Comparison of ENCODE assay signal across 8 cellular contexts in the genomic region with DNA sequence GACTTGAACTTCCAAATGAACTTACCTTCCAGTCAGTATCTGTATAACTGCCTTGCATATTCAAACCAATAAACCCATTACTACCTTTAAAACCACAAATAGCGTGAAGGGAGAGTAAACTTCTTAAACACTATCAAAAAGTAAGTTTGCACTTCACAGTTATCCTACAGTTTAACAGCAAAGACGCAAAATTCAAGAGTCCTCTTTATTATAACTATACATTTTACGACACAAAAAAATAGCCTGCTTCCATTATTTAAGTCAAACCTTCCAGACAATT. TPM values are rescaled to one million over a fixed set of nuclear protein-coding genes. Genes with fewer than 3 reads are reported as not detected.
DNase-seq lines count a peak whose midpoint lies in the region; ATAC-seq and TF ChIP-seq lines count a peak whose summit lies in the region.

No MANE protein-coding gene starts in this region.

- no peaks in the 10 kb centered on the region for H3K36me3 Mint-ChIP-seq in activated naive CD4-positive, alpha-beta T cell treated with anti-CD3 and anti-CD28 coated beads, Interleukin-2, amount 50 U/mL, for 24 hours

- H3K9me3 ChIP-seq in WERI-Rb-1 (ENCODE audit: severe bottlenecking), result no peaks in the 10 kb centered on the region
- no peaks in the 10 kb centered on the region for H3K9me3 ChIP-seq in hepatocyte (ENCODE audit: low read depth)
- no peaks in the 10 kb centered on the region for H3K9me3 ChIP-seq in upper lobe of left lung
- no peaks in the 10 kb centered on the region for H3K9me3 ChIP-seq in tibial nerve

- peaks cover 51% of the 10 kb centered on the region for H3K4me1 Mint-ChIP-seq in activated naive CD4-positive, alpha-beta T cell treated with anti-CD3 and anti-CD28 coated beads, Interleukin-2, amount 50 U/mL, for 24 hours

- H3K4me1 ChIP-seq in hepatocyte (ENCODE audit: insufficient read depth) (peaks cover 7% of the 10 kb centered on the region), upper lobe of left lung (peaks cover 32 to 42% (median 39%) of the 10 kb centered on the region in 4 donors), tibial nerve (peaks cover 0 to 36% (median 11%) of the 10 kb centered on the region in 4 donors)

- peak overlapping the region; percentile 98 for H3K27ac Mint-ChIP-seq in activated naive CD4-positive, alpha-beta T cell treated with anti-CD3 and anti-CD28 coated beads, Interleukin-2, amount 50 U/mL, for 24 hours

- peaks cover 47% of the 10 kb centered on the region for H4K20me1 ChIP-seq in hepatocyte (ENCODE audit: insufficient read depth, poor library complexity, severe bottlenecking)

- ATAC-seq in upper lobe of left lung (ENCODE audit: low FRiP score in 2 of 2), result no peak
- ATAC-seq in HG03521 (IDR thresholded peaks at IDR 0.05; ENCODE audit: unreplicated experiment), result no peak

- peaks cover 61% of the 10 kb centered on the region for H3K79me2 ChIP-seq in hepatocyte

- peak overlapping the region; percentile 91 for H3K4me3 ChIP-seq in WERI-Rb-1 (ENCODE audit: low read depth, low read length)
- H3K4me3 ChIP-seq in hepatocyte, result peak overlapping the region; percentile 94
- peak overlapping the region in 3 of 4 donors; percentile 86 to 97 (median 90) for H3K4me3 ChIP-seq in upper lobe of left lung
- peak overlapping the region in 2 of 4 donors; percentile 97 for H3K4me3 ChIP-seq in tibial nerve

- no peaks in the 10 kb centered on the region for H3K27me3 Mint-ChIP-seq in activated naive CD4-positive, alpha-beta T cell treated with anti-CD3 and anti-CD28 coated beads, Interleukin-2, amount 50 U/mL, for 24 hours

- peak overlapping the region; percentile 98 for H3K4me3 Mint-ChIP-seq in activated naive CD4-positive, alpha-beta T cell treated with anti-CD3 and anti-CD28 coated beads, Interleukin-2, amount 50 U/mL, for 24 hours

- H3K9me3 Mint-ChIP-seq in activated naive CD4-positive, alpha-beta T cell treated with anti-CD3 and anti-CD28 coated beads, Interleukin-2, amount 50 U/mL, for 24 hours, result no peaks in the 10 kb centered on the region

- WGBS in hepatocyte (ENCODE audit: low lambda C conversion rate, missing lambda C conversion rate), result 27% methylated on average over 3 of the region's 3 CpGs
- WGBS in upper lobe of left lung, 2 donors, result 43 to 59% methylated on average over 3 of the region's 3 CpGs
- 77 to 81% methylated on average over 3 of the region's 3 CpGs for WGBS in tibial nerve, 2 donors

- no peak for DNase-seq in activated naive CD4-positive, alpha-beta T cell treated with anti-CD3 and anti-CD28 coated beads, Interleukin-2, amount 50 U/mL, for 16 hours
- no peak for DNase-seq in WERI-Rb-1
- DNase-seq in hepatocyte (ENCODE audit: low spot score), result no peak
- no peak for DNase-seq in upper lobe of left lung
- DNase-seq in tibial nerve (ENCODE audit: low spot score in 2 of 2), result no peak
- no peak for DNase-seq in cerebellar nuclear complex (lab: John Stamatoyannopoulos, UW)

- TF ChIP-seq CTCF in WERI-Rb-1 (IDR thresholded peaks at IDR 0.05; ENCODE audit: low read depth, low read length) (no peak), hepatocyte (IDR thresholded peaks at IDR 0.05; ENCODE audit: poor library complexity) (no peak), upper lobe of left lung (IDR thresholded peaks at IDR 0.05) (no peak), tibial nerve (IDR thresholded peaks at IDR 0.05) (no peak)

- H3K9me2 ChIP-seq in hepatocyte (replicated peaks; ENCODE audit: insufficient read depth), result no peaks in the 10 kb centered on the region

- H3K4me2 ChIP-seq in hepatocyte, result peak overlapping the region; percentile 68

- H3K27ac ChIP-seq in WERI-Rb-1 (peak overlapping the region; percentile 91), hepatocyte (peak overlapping the region; percentile 99), upper lobe of left lung (peak overlapping the region in 2 of 4 donors; percentile 1 to 100), tibial nerve (peak overlapping the region in 2 of 4 donors; percentile 13 to 33)

- no peak overlapping the region for H2AFZ ChIP-seq in hepatocyte

- TF ChIP-seq EP300 in upper lobe of left lung (IDR thresholded peaks at IDR 0.05) (no peak), tibial nerve (IDR thresholded peaks at IDR 0.05) (no peak)

- H3K27me3 ChIP-seq in WERI-Rb-1 (ENCODE audit: insufficient read depth, low read depth, severe bottlenecking), result no peaks in the 10 kb centered on the region
- no peaks in the 10 kb centered on the region for H3K27me3 ChIP-seq in hepatocyte
- no peaks in the 10 kb centered on the region for H3K27me3 ChIP-seq in upper lobe of left lung
- no peaks in the 10 kb centered on the region for H3K27me3 ChIP-seq in tibial nerve

- H3K36me3 ChIP-seq in WERI-Rb-1 (peaks cover 6% of the 10 kb centered on the region; the same call in 1 of the 2 replicates), hepatocyte (replicated peaks; ENCODE audit: insufficient read depth, low read depth) (no peaks in the 10 kb centered on the region), upper lobe of left lung (no peaks in the 10 kb centered on the region), tibial nerve (no peaks in the 10 kb centered on the region)

- TF ChIP-seq POLR2A in upper lobe of left lung (IDR thresholded peaks at IDR 0.05) (no peak), tibial nerve (IDR thresholded peaks at IDR 0.05) (no peak)

RNA-seq across cellular contexts. Expression of a gene that starts 1.8 kb away (rescaled TPM):
- total RNA-seq in hepatocyte (57.7 and 64.5 TPM in 2 replicates), upper lobe of left lung (10 to 100 TPM; 34.6 to 88.5 (median 74.4) TPM), tibial nerve (10 to 100 TPM; 25.9 to 46.5 (median 31.8) TPM)
- polyA plus RNA-seq in hepatocyte, result 13.4 and 13.7 TPM in 2 replicates

RNA-seq across cellular contexts. Expression of a gene that starts 48.3 kb away (rescaled TPM):
- 97.3 and 97.6 TPM in 2 replicates for total RNA-seq in hepatocyte
- polyA plus RNA-seq in hepatocyte, result 36.0 and 50.0 TPM in 2 replicates
- total RNA-seq in upper lobe of left lung, result 10 to 100 TPM; 25.1 to 92.6 (median 46.2) TPM
- 10 to 100 TPM; 34.1 to 48.9 (median 37.7) TPM for total RNA-seq in tibial nerve
